ENCODE assay signal across 12 cellular contexts in genomic region chr15:60575995-60576394, GRCh38.
A peak's percentile ranks its signal among the peaks of the same experiment; 100 is the strongest.
DNase-seq lines count a peak whose midpoint lies in the region; ATAC-seq and TF ChIP-seq lines count a peak whose summit lies in the region.
"Had no signal": no experiment of that assay in that cellular context is flagged by ENCODE, and none has a peak within 500 bp of the region (broad histone marks: within the 10 kb centered on the region; RNA-seq: fewer than 3 reads in every experiment).

No MANE protein-coding gene starts in this region.

- no peak overlapping the region for H2AFZ ChIP-seq in PC-3 (ENCODE audit: low read length)

- no peak for TF ChIP-seq CTCF in PC-3 (conservative IDR thresholded peaks at IDR 0.05; ENCODE audit: low read depth, low read length)
- no peak for TF ChIP-seq CTCF in prostate gland (IDR thresholded peaks at IDR 0.05)

- POLR2A ChIA-PET in PC-3 (lab: Charles Lee; ENCODE audit: unreplicated experiment): no interaction called here

- H3K36me3 Mint-ChIP-seq in T-helper 2 cell treated with Interferon-gamma antibody and Interleukin-4, amounts not matched to agents 5 μg/mL and 100 μg/mL, for 36 hours (ENCODE audit: low read depth): peaks cover 18% of the 10 kb centered on the region

- H3K27me3 Mint-ChIP-seq in T-helper 2 cell treated with Interferon-gamma antibody and Interleukin-4, amounts not matched to agents 5 μg/mL and 100 μg/mL, for 36 hours (ENCODE audit: low read depth): peaks cover 2% of the 10 kb centered on the region

- no peak overlapping the region for H3K4me3 Mint-ChIP-seq in T-helper 2 cell treated with Interferon-gamma antibody and Interleukin-4, amounts not matched to agents 5 μg/mL and 100 μg/mL, for 36 hours

- no peak overlapping the region for H3K9ac ChIP-seq in PC-3 (ENCODE audit: low read length)

- H3K4me3 ChIP-seq in PC-3 (ENCODE audit: low read length): no peak overlapping the region
- no peak overlapping the region for H3K4me3 ChIP-seq in prostate gland
- no peak overlapping the region for H3K4me3 ChIP-seq in HAP-1
- H3K4me3 ChIP-seq: psoas muscle had no signal

- TF ChIP-seq POLR2A in prostate gland (IDR thresholded peaks at IDR 0.05): no peak

- no peaks in the 10 kb centered on the region for H3K36me3 ChIP-seq in PC-3 (ENCODE audit: low read depth, low read length)
- H3K36me3 ChIP-seq in prostate gland: no peaks in the 10 kb centered on the region
- no peaks in the 10 kb centered on the region for H3K36me3 ChIP-seq in HAP-1 (replicated peaks)

- peaks cover 49% of the 10 kb centered on the region for H3K4me1 Mint-ChIP-seq in T-helper 2 cell treated with Interferon-gamma antibody and Interleukin-4, amounts not matched to agents 5 μg/mL and 100 μg/mL, for 36 hours (ENCODE audit: low read depth)

- H3K4me1 ChIP-seq in PC-3 (ENCODE audit: insufficient read depth, low read length) (peaks cover 3% of the 10 kb centered on the region; the same call in 1 of the 2 replicates), prostate gland (replicated peaks) (peaks cover 4% of the 10 kb centered on the region), HAP-1 (peaks cover 67% of the 10 kb centered on the region)

- 53% methylated on average over 3 of the region's 3 CpGs for WGBS in prostate gland

- in situ Hi-C loops in HAP-1 (cut with MboI; ENCODE audit: low sequenced_read_pairs): loop anchor here (25.0 kb wide), 1 partner anchor 1261 kb away; no protein-coding TSS in a partner anchor

- intact Hi-C loops in PC-3 (cut with micrococcal nuclease) (no loop called here), prostate gland (cut with DNase I) (no loop called here)

- CTCF ChIA-PET in PC-3 (lab: Charles Lee): no interaction called here

- H3K27ac ChIP-seq in PC-3 (ENCODE audit: low read length): no peak overlapping the region
- no peak overlapping the region for H3K27ac ChIP-seq in prostate gland
- H3K27ac ChIP-seq: psoas muscle had no signal

- no peaks in the 10 kb centered on the region for H4K20me1 ChIP-seq in PC-3 (ENCODE audit: low read length)

- ATAC-seq in PC-3 (peak; percentile 81), esophagus mucosa (peak; percentile 46), HG03097 (IDR thresholded peaks at IDR 0.05; ENCODE audit: low FRiP score, unreplicated experiment) (no peak)

- H3K27me3 ChIP-seq in PC-3 (ENCODE audit: low read length) (peaks cover 58% of the 10 kb centered on the region), prostate gland (replicated peaks; ENCODE audit: insufficient read depth) (no peaks in the 10 kb centered on the region), HAP-1 (ENCODE audit: low read depth) (no peaks in the 10 kb centered on the region)

- no TSS peak for BruUV-seq in PC-3 (replicated peaks; lab: Mats Ljungman, UMichigan)

- H3K9me3 ChIP-seq in PC-3 (ENCODE audit: low read length): no peaks in the 10 kb centered on the region
- no peaks in the 10 kb centered on the region for H3K9me3 ChIP-seq in prostate gland
- H3K9me3 ChIP-seq in HAP-1: no peaks in the 10 kb centered on the region; the same call in 1 of the 2 replicates
- H3K9me3 ChIP-seq: psoas muscle had no signal

- H3K9me2 ChIP-seq in PC-3 (replicated peaks; ENCODE audit: low read length): no peaks in the 10 kb centered on the region

- peak overlapping the region; percentile 51 for H3K27ac Mint-ChIP-seq in T-helper 2 cell treated with Interferon-gamma antibody and Interleukin-4, amounts not matched to agents 5 μg/mL and 100 μg/mL, for 36 hours

- no peaks in the 10 kb centered on the region for H3K9me3 Mint-ChIP-seq in T-helper 2 cell treated with Interferon-gamma antibody and Interleukin-4, amounts not matched to agents 5 μg/mL and 100 μg/mL, for 36 hours

- no peaks in the 10 kb centered on the region for H3K79me2 ChIP-seq in PC-3 (ENCODE audit: low read length)

- no peaks in the 10 kb centered on the region for H3F3A ChIP-seq in PC-3 (ENCODE audit: low read length, unreplicated experiment)

- DNase-seq in T-helper 2 cell treated with Interferon-gamma antibody and Interleukin-4, amounts not matched to agents 5 μg/mL and 100 μg/mL, for 36 hours (ENCODE audit: low spot score): no peak
- DNase-seq in T-helper 2 cell: no peak
- DNase-seq in PC-3: peak; percentile 60
- DNase-seq in prostate gland (ENCODE audit: low spot score): peak; percentile 38
- DNase-seq in HAP-1 (ENCODE audit: low spot score in 2 of 2): no peak
- DNase-seq in activated effector memory CD4-positive, alpha-beta T cell treated with Interleukin-2 at 50 U/mL for 16 hours: no peak
- DNase-seq: 8988T, erythroblast, NCI-H187, psoas muscle had no signal

- H3K4me2 ChIP-seq in PC-3 (ENCODE audit: low read length): peak overlapping the region; percentile 27

Comparison
In these comparisons a context has a peak if more than half of its experiments do, and no peak if none do; other contexts are left out.
1. DNase-seq: peak in PC-3 (single experiment) and prostate gland (single experiment); none in T-helper 2 cell treated with Interferon-gamma antibody and Interleukin-4, amounts not matched to agents 5 μg/mL and 100 μg/mL, for 36 hours (single experiment), T-helper 2 cell (0 of 5), HAP-1 (0 of 2) and activated effector memory CD4-positive, alpha-beta T cell treated with Interleukin-2 at 50 U/mL for 16 hours (single experiment).